In genomic region chr15:89854863-89855262, GRCh38 we compare ENCODE assay signal across 1 cellular context.
TF ChIP-seq lines count a peak whose summit lies in the region.

No MANE protein-coding gene starts in this region.

TF ChIP-seq in HepG2, 621 proteins besides CTCF, POLR2A, EP300 and RAD21 (continued from another document):
- peak; percentile 56; the same call in 1 of the 2 replicates for TF ChIP-seq TFDP1 (CRISPR knock-in tag; IDR thresholded peaks at IDR 0.05; ENCODE audit: borderline replicate concordance)
- peak; percentile 49 for TF ChIP-seq PATZ1 (CRISPR knock-in tag; IDR thresholded peaks at IDR 0.05)
- 0 out of 2 replicates have a peak, but pooled peaks have one; percentile 20 for TF ChIP-seq GATAD2A (CRISPR knock-in tag; IDR thresholded peaks at IDR 0.05)
- peak; percentile 17; the same call in 1 of the 2 replicates for TF ChIP-seq SOX5 (CRISPR knock-in tag; IDR thresholded peaks at IDR 0.05; ENCODE audit: borderline replicate concordance)
TF ChIP-seq in HepG2: peak in this region for 10; not testable (repeated sequence) for 611.
